In the genomic region with DNA sequence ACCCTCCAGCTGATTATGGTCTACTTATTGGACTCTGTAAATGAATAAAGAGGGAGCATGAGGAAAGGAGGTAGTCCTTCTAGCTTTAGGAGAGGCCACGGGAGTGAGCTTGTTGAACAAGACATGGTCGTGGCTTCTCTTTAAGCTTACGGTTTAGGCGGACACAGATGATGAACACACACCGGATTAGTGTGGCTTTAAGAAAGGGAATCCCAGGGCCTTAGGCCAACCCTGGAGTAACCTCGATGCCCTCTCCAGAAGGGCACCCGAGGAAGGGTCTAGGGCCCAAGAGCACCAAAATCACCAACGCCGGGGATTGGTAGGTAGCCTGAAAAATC, we compare ENCODE assay signal across 8 cellular contexts. TPM values are rescaled to one million over a fixed set of nuclear protein-coding genes. Genes with fewer than 3 reads are reported as not detected.
DNase-seq lines count a peak whose midpoint lies in the region; ATAC-seq and TF ChIP-seq lines count a peak whose summit lies in the region.

No MANE protein-coding gene starts in this region.

- peak overlapping the region; percentile 72 for H3K9ac ChIP-seq in HUES6 (ENCODE audit: low read length)

- H2AFZ ChIP-seq in osteoblast (ENCODE audit: low read length): peak overlapping the region; percentile 95

- H3K36me3 Mint-ChIP-seq in chondrocyte (ENCODE audit: low read depth): peaks cover 4% of the 10 kb centered on the region

- DNase-seq in BJ (ENCODE audit: low read depth) (no peak), chondrocyte (ENCODE audit: low spot score) (no peak), osteoblast (ENCODE audit: insufficient read length, low spot score, missing footprints) (no peak), SW480 (ENCODE audit: low spot score) (no peak), NCI-H510A (lab: John Stamatoyannopoulos, UW) (no peak)

- no peaks in the 10 kb centered on the region for H3K9me3 ChIP-seq in HUES6 (ENCODE audit: control insufficient read depth, insufficient read depth, low read depth, low read length)
- H3K9me3 ChIP-seq in osteoblast (ENCODE audit: low read depth, low read length): no peaks in the 10 kb centered on the region

- peaks cover 12% of the 10 kb centered on the region for H3K79me2 ChIP-seq in osteoblast (ENCODE audit: insufficient read depth, low read length)

- H3K4me2 ChIP-seq in osteoblast (ENCODE audit: insufficient read depth, low read length): peak overlapping the region; percentile 95

- peaks cover 34% of the 10 kb centered on the region for H3K4me1 Mint-ChIP-seq in chondrocyte (ENCODE audit: low read depth)

- H3K4me1 ChIP-seq in HUES6 (ENCODE audit: control insufficient read depth, insufficient read depth, low read length) (peaks cover 29% of the 10 kb centered on the region), osteoblast (ENCODE audit: insufficient read depth, low read length) (peaks cover 14% of the 10 kb centered on the region)

- ATAC-seq in GM19455 (IDR thresholded peaks at IDR 0.05; ENCODE audit: unreplicated experiment) (peak; percentile 7), HG03097 (IDR thresholded peaks at IDR 0.05; ENCODE audit: low FRiP score, unreplicated experiment) (no peak)

- peak overlapping the region; percentile 47 for H3K27ac Mint-ChIP-seq in chondrocyte (ENCODE audit: unreplicated experiment)

- TF ChIP-seq CTCF in BJ (IDR thresholded peaks at IDR 0.05; ENCODE audit: insufficient read depth, low read depth, low read length): no peak
- no peak for TF ChIP-seq CTCF in chondrocyte (IDR thresholded peaks at IDR 0.05)
- TF ChIP-seq CTCF in osteoblast (IDR thresholded peaks at IDR 0.05; ENCODE audit: extremely low read depth, low read depth, low read length): no peak

- peaks cover 3% of the 10 kb centered on the region for H4K20me1 ChIP-seq in osteoblast (ENCODE audit: insufficient read depth, low read length)

- H3K4me3 Mint-ChIP-seq in chondrocyte (ENCODE audit: unreplicated experiment): peak overlapping the region; percentile 87

- H3K27me3 ChIP-seq in BJ (ENCODE audit: control insufficient read depth, insufficient read depth, low read length): peaks cover 3% of the 10 kb centered on the region; the same call in 1 of the 2 replicates
- no peaks in the 10 kb centered on the region for H3K27me3 ChIP-seq in HUES6 (ENCODE audit: control insufficient read depth, insufficient read depth, low read length)
- peaks cover 3% of the 10 kb centered on the region for H3K27me3 ChIP-seq in osteoblast (ENCODE audit: insufficient read depth, low read length)

- H3K4me3 ChIP-seq in BJ (ENCODE audit: low read depth, low read length): peak overlapping the region; percentile 28
- peak overlapping the region; percentile 68 for H3K4me3 ChIP-seq in HUES6 (ENCODE audit: low read depth, low read length)
- H3K4me3 ChIP-seq in osteoblast (ENCODE audit: insufficient read depth, low read length): peak overlapping the region; percentile 91

- POLR2A ChIA-PET in BJ (lab: Charles Lee): interaction anchor here (0.6 to 1.8 kb wide), 4 partner anchors 10 to 1190 kb away, joined by 3 to 17 read pairs (median 3); no protein-coding TSS in a partner anchor

- CTCF ChIA-PET in BJ (lab: Yijun Ruan, JAX): interaction anchor here (0.7 to 2.9 kb wide), 7 partner anchors 8 to 1522 kb away, joined by 3 to 15 read pairs (median 4); no protein-coding TSS in a partner anchor

- H3K27me3 Mint-ChIP-seq in chondrocyte (ENCODE audit: low read depth): no peaks in the 10 kb centered on the region

- H3K27ac ChIP-seq in HUES6 (ENCODE audit: low read depth, low read length) (no peak overlapping the region), osteoblast (ENCODE audit: low read depth, low read length) (no peak overlapping the region)

- H3K36me3 ChIP-seq in BJ (ENCODE audit: control insufficient read depth, insufficient read depth, low read length) (no peaks in the 10 kb centered on the region), HUES6 (ENCODE audit: control insufficient read depth, insufficient read depth, low read length) (peaks cover 42% of the 10 kb centered on the region), osteoblast (ENCODE audit: insufficient read depth, low read length) (peaks cover 22% of the 10 kb centered on the region)

- no peaks in the 10 kb centered on the region for H3K9me3 Mint-ChIP-seq in chondrocyte (ENCODE audit: low read depth)

RNA-seq across cellular contexts. Expression of a gene that starts 39.4 kb away (rescaled TPM):
- 0.05 and 0.10 TPM in 2 replicates for polyA plus RNA-seq in BJ (2011; rRNA removed)
- 0.05 TPM in 1 of 2 replicates, not detected in the other for polyA minus RNA-seq in BJ (2011; rRNA and poly(A)+ RNA removed)
- total RNA-seq in chondrocyte (1.4 to 1.7 TPM (median 1.5 TPM) in 3 replicates), osteoblast (not detected in 2 replicates)

RNA-seq across cellular contexts. Expression of a gene that starts 52.7 kb away (rescaled TPM):
- 12.5 and 16.8 TPM in 2 replicates for polyA plus RNA-seq in BJ (2011; rRNA removed)
- polyA minus RNA-seq in BJ (2011; rRNA and poly(A)+ RNA removed): 11.5 and 13.8 TPM in 2 replicates
- total RNA-seq in chondrocyte (24.9 to 27.3 TPM (median 27.0 TPM) in 3 replicates), osteoblast (12.4 and 12.7 TPM in 2 replicates)

Comparison
In these comparisons a context has a peak if more than half of its experiments do, and no peak if none do; other contexts are left out.
1. H3K4me3 ChIP-seq: peak in every context shown above with its lines; median percentile 91 in osteoblast; 68 in HUES6; 28 in BJ.